ENCODE assay signal across 8 cellular contexts in genomic region chr10:63521389-63522128, GRCh38. TPM values are rescaled to one million over a fixed set of nuclear protein-coding genes. Genes with fewer than 3 reads are reported as not detected.
DNase-seq lines count a peak whose midpoint lies in the region; ATAC-seq and TF ChIP-seq lines count a peak whose summit lies in the region.

TSS of gene REEP3 (plus strand) at chr10:63521401. CDS start at chr10:63521546, 145 bp downstream.

- WGBS in gastroesophageal sphincter (ENCODE audit: low coverage in 1 of 2), 2 donors: no CpG with 5 or more reads among the region's 99 CpGs
- 0% methylated on average over 49 of the region's 99 CpGs; no CpG with 5 or more reads in 1 of the 2 donors for WGBS in testis, 2 donors

- peak; percentile 40 for ATAC-seq in GM19468 (IDR thresholded peaks at IDR 0.05; ENCODE audit: extremely low read depth, unreplicated experiment)
- peak; percentile 86 for ATAC-seq in gastroesophageal sphincter

- TF ChIP-seq CTCF in gastroesophageal sphincter (IDR thresholded peaks at IDR 0.05) (no peak), neutrophil (IDR thresholded peaks at IDR 0.05) (no peak), testis (IDR thresholded peaks at IDR 0.05) (no peak)

- CTCF ChIA-PET in activated naive CD4-positive, alpha-beta T cell treated with anti-CD3 and anti-CD28 coated beads for 36 hours (lab: Charles Lee): interaction anchor here (0.8 to 2.2 kb wide), 5 partner anchors 18 to 305 kb away, joined by 3 to 10 read pairs (median 5); no protein-coding TSS in a partner anchor

- TF ChIP-seq POLR2A in gastroesophageal sphincter (IDR thresholded peaks at IDR 0.05) (peak; percentile 67 to 80), testis (IDR thresholded peaks at IDR 0.05) (no peak)

- TF ChIP-seq EP300 in gastroesophageal sphincter (IDR thresholded peaks at IDR 0.05): no peak

- H3K4me1 Mint-ChIP-seq in activated naive CD4-positive, alpha-beta T cell treated with anti-CD3 and anti-CD28 coated beads for 36 hours (ENCODE audit: low read depth): peaks cover 67% of the 10 kb centered on the region

- H3K27ac ChIP-seq in SJCRH30 (peak within 1 kb of the TSS; percentile 96), gastroesophageal sphincter (peak within 1 kb of the TSS; percentile 86 to 99 (median 99)), neutrophil (peak within 1 kb of the TSS; percentile 91), testis (peak within 1 kb of the TSS; percentile 92 to 98)

- no peaks in the 10 kb centered on the region for H3K9me3 Mint-ChIP-seq in activated naive CD4-positive, alpha-beta T cell treated with anti-CD3 and anti-CD28 coated beads for 36 hours

- DNase-seq in DMS153 treated with DMSO at 0.1 percent for 48 hours (lab: John Stamatoyannopoulos, UW; ENCODE audit: unreplicated experiment): peak; percentile 49
- DNase-seq in HS-5 (ENCODE audit: low read depth): peak; percentile 38
- peak; percentile 70 to 76 for DNase-seq in SJCRH30
- peak; percentile 59 for DNase-seq in activated naive CD4-positive, alpha-beta T cell treated with anti-CD3 and anti-CD28 coated beads for 36 hours
- DNase-seq in testis: peak; percentile 67

- no peaks in the 10 kb centered on the region for H3K27me3 ChIP-seq in SJCRH30
- no peaks in the 10 kb centered on the region for H3K27me3 ChIP-seq in gastroesophageal sphincter
- H3K27me3 ChIP-seq in neutrophil: no peaks in the 10 kb centered on the region
- no peaks in the 10 kb centered on the region for H3K27me3 ChIP-seq in testis

- H3K9me3 ChIP-seq in SJCRH30 (replicated peaks): no peaks in the 10 kb centered on the region
- no peaks in the 10 kb centered on the region for H3K9me3 ChIP-seq in gastroesophageal sphincter
- no peaks in the 10 kb centered on the region for H3K9me3 ChIP-seq in neutrophil
- H3K9me3 ChIP-seq in testis: no peaks in the 10 kb centered on the region

- H3K27me3 Mint-ChIP-seq in activated naive CD4-positive, alpha-beta T cell treated with anti-CD3 and anti-CD28 coated beads for 36 hours (ENCODE audit: low read depth): no peaks in the 10 kb centered on the region

- intact Hi-C loops in activated naive CD4-positive, alpha-beta T cell treated with anti-CD3 and anti-CD28 coated beads for 36 hours (cut with micrococcal nuclease): loop anchor here (1.0 to 10.0 kb wide), 11 partner anchors 15 to 704 kb away; partner anchors contain the start of genes EGR2 and NRBF2
- intact Hi-C loops in testis (cut with DNase I; ENCODE audit: low total_unique reads): no loop called here

- H3K27ac Mint-ChIP-seq in activated naive CD4-positive, alpha-beta T cell treated with anti-CD3 and anti-CD28 coated beads for 36 hours: peak within 1 kb of the TSS; percentile 86

- peak within 1 kb of the TSS; percentile 84 for H3K4me3 Mint-ChIP-seq in activated naive CD4-positive, alpha-beta T cell treated with anti-CD3 and anti-CD28 coated beads for 36 hours

- H3K4me1 ChIP-seq in SJCRH30 (no peaks in the 10 kb centered on the region), gastroesophageal sphincter (peaks cover 12 to 73% (median 12%) of the 10 kb centered on the region in 3 donors), neutrophil (ENCODE audit: control insufficient read depth in 1 of 2, insufficient read depth in 1 of 2, low read depth in 1 of 2, low read length in 1 of 2) (peaks cover 16 to 20% of the 10 kb centered on the region in 2 experiments), testis (peaks cover 3% of the 10 kb centered on the region)

- H3K36me3 ChIP-seq in SJCRH30 (no peaks in the 10 kb centered on the region), gastroesophageal sphincter (no peaks in the 10 kb centered on the region), neutrophil (no peaks in the 10 kb centered on the region), testis (ENCODE audit: low read depth, missing control alignments) (no peaks in the 10 kb centered on the region)

- H3K36me3 Mint-ChIP-seq in activated naive CD4-positive, alpha-beta T cell treated with anti-CD3 and anti-CD28 coated beads for 36 hours (ENCODE audit: low read depth): peaks cover 7% of the 10 kb centered on the region

- H3K4me3 ChIP-seq in SJCRH30: peak within 1 kb of the TSS; percentile 100
- H3K4me3 ChIP-seq in gastroesophageal sphincter: peak within 1 kb of the TSS; percentile 52 to 85
- H3K4me3 ChIP-seq in neutrophil (ENCODE audit: low read depth in 1 of 2, low read length in 1 of 2): peak within 1 kb of the TSS; percentile 68 to 76
- H3K4me3 ChIP-seq in testis: peak within 1 kb of the TSS; percentile 75 to 78

RNA-seq across cellular contexts. Expression of gene REEP3, which starts in this region (rescaled TPM):
- 14.7 and 16.4 TPM in 2 replicates for total RNA-seq in SJCRH30 (2014; rRNA removed; shearing (Covaris generic))
- total RNA-seq in activated naive CD4-positive, alpha-beta T cell treated with anti-CD3 and anti-CD28 coated beads for 36 hours: 10 to 100 TPM; 11.2 to 11.9 TPM
- total RNA-seq in gastroesophageal sphincter (100 to 1,000 TPM in 2 of 4 donors, 10 to 100 TPM in 2; 86.1 to 129 (median 97.3) TPM), testis (10 to 100 TPM; 18.4 to 20.3 TPM)
- 45.2 TPM for polyA plus RNA-seq in testis (ENCODE audit: insufficient read depth, low read depth, low replicate concordance)

Comparison
In these comparisons a context has a peak if more than half of its experiments do, and no peak if none do; other contexts are left out.
1. Peak in every context shown above with its lines: DNase-seq, ATAC-seq, H3K4me3 ChIP-seq and H3K27ac ChIP-seq.